In the genomic region with DNA sequence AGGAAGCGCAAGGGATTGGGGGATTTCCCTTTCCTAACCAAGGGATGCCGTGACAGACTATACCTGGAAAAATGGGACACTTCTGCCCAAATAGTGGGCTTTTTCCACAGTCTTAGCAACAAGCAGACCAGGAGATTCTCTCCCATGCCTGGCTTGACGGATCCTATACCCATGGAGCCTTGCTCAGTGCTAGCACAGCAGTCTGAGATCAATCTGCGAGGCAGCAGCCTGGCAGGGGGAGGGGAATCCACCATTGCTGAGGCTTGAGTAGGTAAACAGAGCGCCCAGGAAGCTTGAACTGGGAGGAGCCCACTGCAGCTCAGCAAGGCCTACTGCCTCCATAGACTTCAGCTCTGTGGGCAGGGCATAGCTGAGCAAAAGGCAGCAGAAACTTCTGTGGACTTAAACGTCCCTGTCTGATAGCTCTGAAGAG, we compare ENCODE assay signal across 21 cellular contexts. TPM values are rescaled to one million over a fixed set of nuclear protein-coding genes. Genes with fewer than 3 reads are reported as not detected.
A peak's percentile ranks its signal among the peaks of the same experiment; 100 is the strongest.
DNase-seq lines count a peak whose midpoint lies in the region; ATAC-seq, FAIRE-seq and TF ChIP-seq lines count a peak whose summit lies in the region.
"Had no signal": no experiment of that assay in that cellular context is flagged by ENCODE, and none has a peak within 500 bp of the region (broad histone marks: within the 10 kb centered on the region; RNA-seq: fewer than 3 reads in every experiment).

No MANE protein-coding gene starts in this region.

- peaks cover 28% of the 10 kb centered on the region for H3K4me1 Mint-ChIP-seq in neural crest cell

- POLR2A ChIA-PET in HepG2 (lab: Yijun Ruan, JAX) = interaction anchor here (1.0 to 2.1 kb wide), 5 partner anchors 12 to 155 kb away, joined by 3 to 7 read pairs (median 4); a partner anchor contains a TSS

- no peak overlapping the region for H2BK12ac ChIP-seq in trophoblast cell (ENCODE audit: low read length)

- TF ChIP-seq EP300 in HepG2 (IDR thresholded peaks at IDR 0.05; ENCODE audit: low read depth in 2 of 2, low read length in 2 of 2) (no peak), HepG2 (CRISPR knock-in tag; IDR thresholded peaks at IDR 0.05; ENCODE audit: borderline replicate concordance) (no peak)

- no peak overlapping the region for H2AFZ ChIP-seq in HepG2 (ENCODE audit: low read length)
- H2AFZ ChIP-seq in trophoblast cell (ENCODE audit: insufficient read depth, low read length, poor library complexity) = no peak overlapping the region

- no peak for FAIRE-seq in HepG2 (lab: Jason Lieb, UNC)
- FAIRE-seq: A549, D721Med, G401.6, GM12891 had no signal

- H3K14ac ChIP-seq in trophoblast cell (ENCODE audit: low read length) = no peak overlapping the region

- no peaks in the 10 kb centered on the region for H3K27me3 Mint-ChIP-seq in neural crest cell (ENCODE audit: low read depth)
- H3K27me3 Mint-ChIP-seq: B cell; CD4-positive, alpha-beta T cell had no signal

- peaks cover 3% of the 10 kb centered on the region for H3K9me3 Mint-ChIP-seq in neural crest cell
- H3K9me3 Mint-ChIP-seq: CD4-positive, alpha-beta T cell; CD8-positive, alpha-beta T cell had no signal

- no peak for TF ChIP-seq RAD21 in HepG2 (CRISPR knock-in tag; IDR thresholded peaks at IDR 0.05)

- H3K79me1 ChIP-seq in trophoblast cell (ENCODE audit: low read length) = peaks cover 15% of the 10 kb centered on the region

- H4K91ac ChIP-seq in trophoblast cell (ENCODE audit: low read depth, low read length) = no peak overlapping the region

- peak overlapping the region; percentile 84 for H3K4ac ChIP-seq in trophoblast cell (ENCODE audit: low read depth, low read length)

- BruUV-seq in HepG2 (replicated peaks; lab: Mats Ljungman, UMichigan) = no TSS peak

- H3K27ac Mint-ChIP-seq in neural crest cell (ENCODE audit: unreplicated experiment) = no peak overlapping the region
- H3K27ac Mint-ChIP-seq: CD4-positive, alpha-beta T cell; CD8-positive, alpha-beta T cell had no signal

- intact Hi-C loops in HepG2 (cut with micrococcal nuclease; ENCODE audit: unreplicated experiment) (no loop called here), right lobe of liver (cut with DNase I) (no loop called here)

- H3K27me3 ChIP-seq in HepG2 (ENCODE audit: control insufficient read depth in 1 of 2, insufficient read depth in 2 of 2, low read length in 2 of 2) (no peaks in the 10 kb centered on the region; a peak in 1 of 5 replicates), right lobe of liver (no peaks in the 10 kb centered on the region), trophoblast cell (ENCODE audit: insufficient read depth, low read length) (no peaks in the 10 kb centered on the region)
- H3K27me3 ChIP-seq: BLaER1 treated with 17β-estradiol and CSF1 and Interleukin-3, amounts not matched to agents 10 nM and 100 nM had no signal

- TF ChIP-seq POLR2A in HepG2 (IDR thresholded peaks at IDR 0.05; ENCODE audit: insufficient read depth in 1 of 2, low read depth in 2 of 2, low read length in 2 of 2) (no peak), right lobe of liver (IDR thresholded peaks at IDR 0.05) (no peak)

- H3K27ac ChIP-seq in HepG2 (ENCODE audit: extremely low read length, insufficient read depth, low read length) (peak overlapping the region; percentile 22), right lobe of liver (no peak overlapping the region), trophoblast cell (ENCODE audit: low read depth, low read length) (no peak overlapping the region)
- H3K27ac ChIP-seq: 22Rv1; A549; BLaER1 treated with 17β-estradiol and CSF1 and Interleukin-3, amounts not matched to agents 10 nM and 100 nM; C4-2B had no signal

- no peak overlapping the region for H2BK120ac ChIP-seq in trophoblast cell (ENCODE audit: insufficient read depth, low read length, poor library complexity)

- H3K4me3 ChIP-seq in HepG2 (replicated peaks in 1 of 3; ENCODE audit: insufficient read depth in 1 of 3, low read depth in 2 of 3, low read length in 3 of 3) (peak overlapping the region in 1 of 3 experiments; percentile 21; a peak in 1 of 6 replicates), right lobe of liver (no peak overlapping the region), trophoblast cell (ENCODE audit: low read depth, low read length) (no peak overlapping the region)
- H3K4me3 ChIP-seq: A549; BLaER1 treated with 17β-estradiol and CSF1 and Interleukin-3, amounts not matched to agents 10 nM and 100 nM had no signal

- H3K9ac ChIP-seq in HepG2 (ENCODE audit: insufficient read depth, low read depth, low read length) = no peak overlapping the region
- H3K9ac ChIP-seq in trophoblast cell (ENCODE audit: low read length) = no peak overlapping the region
- H3K9ac ChIP-seq: BLaER1 treated with 17β-estradiol and CSF1 and Interleukin-3, amounts not matched to agents 10 nM and 100 nM had no signal

- H2BK5ac ChIP-seq in trophoblast cell (ENCODE audit: low read depth, low read length, poor library complexity) = no peak overlapping the region

- H3K4me2 ChIP-seq in HepG2 (ENCODE audit: low read depth, low read length) (peak overlapping the region; percentile 51), trophoblast cell (ENCODE audit: low read length) (no peak overlapping the region)
- H3K4me2 ChIP-seq: A549; BLaER1 treated with 17β-estradiol and CSF1 and Interleukin-3, amounts not matched to agents 10 nM and 100 nM had no signal

- in situ Hi-C loops in HepG2 (cut with HindIII; ENCODE audit: extremely low pct_ligation_motif_present, low pct_unique_long_range_greater_than_20kb) = no loop called here

- 0 out of 2 replicates have a peak, but pooled peaks cover 3% of the 10 kb centered on the region for H3K9me3 ChIP-seq in HepG2 (ENCODE audit: low read length)
- no peaks in the 10 kb centered on the region for H3K9me3 ChIP-seq in right lobe of liver
- peaks cover 4% of the 10 kb centered on the region for H3K9me3 ChIP-seq in trophoblast cell (ENCODE audit: insufficient read depth, low read depth, low read length)
- H3K9me3 ChIP-seq: Caco-2 had no signal

- H3K23ac ChIP-seq in trophoblast cell (ENCODE audit: low read length) = no peak overlapping the region

- no peaks in the 10 kb centered on the region; the same call in 1 of the 2 replicates for H4K20me1 ChIP-seq in HepG2 (ENCODE audit: insufficient read depth, low read length)

- peak overlapping the region; percentile 53 for H3K18ac ChIP-seq in trophoblast cell (ENCODE audit: low read length)

- no peak for ATAC-seq in HepG2
- ATAC-seq in right lobe of liver = no peak
- ATAC-seq in HG02884 (IDR thresholded peaks at IDR 0.05; ENCODE audit: unreplicated experiment) = no peak
- ATAC-seq in GM19035 (IDR thresholded peaks at IDR 0.05; ENCODE audit: unreplicated experiment) = no peak
- ATAC-seq: A549; CD8-positive, alpha-beta T cell had no signal

- no peak overlapping the region for H4K12ac ChIP-seq in trophoblast cell (ENCODE audit: low read depth, low read length)

- H3K4me1 ChIP-seq in HepG2 (ENCODE audit: insufficient read depth, low read length) (peaks cover 48% of the 10 kb centered on the region), right lobe of liver (peaks cover 0 to 18% (median 4%) of the 10 kb centered on the region in 4 donors), trophoblast cell (ENCODE audit: control insufficient read depth in 1 of 2, insufficient read depth in 2 of 2, low read length in 2 of 2) (no peaks in the 10 kb centered on the region)
- H3K4me1 ChIP-seq: Caco-2 had no signal

- peaks cover 90% of the 10 kb centered on the region for H3K79me2 ChIP-seq in HepG2 (ENCODE audit: insufficient read depth, low read length)
- peaks cover 14% of the 10 kb centered on the region for H3K79me2 ChIP-seq in trophoblast cell (ENCODE audit: control insufficient read depth, insufficient read depth, low read length, poor library complexity)

- H2AK5ac ChIP-seq in trophoblast cell (ENCODE audit: low read length) = no peak overlapping the region

- no peak overlapping the region for H4K8ac ChIP-seq in trophoblast cell (ENCODE audit: low read depth, low read length)

- TF ChIP-seq CTCF in HepG2 (CRISPR knock-in tag; IDR thresholded peaks at IDR 0.05) = no peak
- no peak for TF ChIP-seq CTCF in right lobe of liver (IDR thresholded peaks at IDR 0.05)
- TF ChIP-seq CTCF in neural crest cell (conservative IDR thresholded peaks at IDR 0.05) = no peak

- DNase-seq in HepG2 (ENCODE audit: low spot score) (peak; percentile 51), right lobe of liver (no peak), neural crest cell (ENCODE audit: low read depth, low spot score) (no peak), trophoblast cell (no peak)
- DNase-seq: AML-193; Caco-2; Calu3; CD4-positive, alpha-beta T cell; CD8-positive, alpha-beta T cell; DMS79 treated with DMSO at 0.1 percent for 48 hours; GF-D8 had no signal

- H3K36me3 ChIP-seq in HepG2 (replicated peaks in 1 of 2; ENCODE audit: control insufficient read depth in 1 of 2, insufficient read depth in 2 of 2, low read length in 2 of 2) (peaks cover 7 to 27% of the 10 kb centered on the region in 2 experiments; a peak in 3 of 5 replicates), right lobe of liver (peaks cover 0 to 7% (median 2%) of the 10 kb centered on the region in 4 donors), trophoblast cell (ENCODE audit: control insufficient read depth in 1 of 2, insufficient read depth in 2 of 2, low read length in 2 of 2) (peaks cover 12 to 18% of the 10 kb centered on the region in 2 experiments)

- WGBS in HepG2 (ENCODE audit: low lambda C conversion rate) = 69% methylated on average over 6 of the region's 6 CpGs
- WGBS in right lobe of liver (ENCODE audit: insufficient coverage, low coverage, low lambda C conversion rate, missing lambda C conversion rate) = 89% methylated on average over 3 of the region's 6 CpGs
- no CpG with 5 or more reads among the region's 6 CpGs for WGBS in trophoblast cell (ENCODE audit: extremely low coverage, insufficient coverage, insufficient read length)

- H3K4me3 Mint-ChIP-seq in neural crest cell = peak overlapping the region; percentile 56
- H3K4me3 Mint-ChIP-seq: B cell; CD4-positive, alpha-beta T cell; CD8-positive, alpha-beta T cell had no signal

- H3K36me3 Mint-ChIP-seq in neural crest cell (ENCODE audit: low read depth) = peaks cover 26% of the 10 kb centered on the region

- CTCF ChIA-PET in HepG2 (lab: Yijun Ruan, JAX; ENCODE audit: low intra/inter-chr PET ratio, low total read pairs) = no interaction called here

RNA-seq across cellular contexts. Expression of a gene that starts 3.2 kb away (rescaled TPM):
- total RNA-seq in HepG2 (2016; rRNA removed; fragmentation: Illumina TruSeq; extraction: Trizol) (44.3 and 52.8 TPM in 2 replicates), right lobe of liver (10 to 100 TPM in 5 of 6 experiments, 1 to 10 TPM in 1; 8.6 to 15.3 (median 13.1) TPM), neural crest cell (4.6 and 5.0 TPM in 2 replicates)
- total RNA-seq in HepG2 (2016; cell fraction: cytosol; rRNA removed; fragmentation: Illumina TruSeq; extraction: Trizol; ENCODE audit: low read depth) = 7.9 and 9.1 TPM in 2 replicates
- 41.8 and 52.5 TPM in 2 replicates for total RNA-seq in HepG2 (2016; cell fraction: insoluble cytoplasmic fraction; rRNA removed; fragmentation: Illumina TruSeq; extraction: Trizol)
- total RNA-seq in HepG2 (2016; cell fraction: membrane; rRNA removed; fragmentation: Illumina TruSeq; extraction: Trizol) = 15.6 and 18.7 TPM in 2 replicates
- 57.0 and 59.6 TPM in 2 replicates for total RNA-seq in HepG2 (2016; cell fraction: nucleus; rRNA removed; fragmentation: Illumina TruSeq; extraction: Trizol)
- 33.1 and 41.4 TPM in 2 replicates for polyA plus RNA-seq in HepG2 (2011; rRNA removed)
- polyA plus RNA-seq in HepG2 (2011; cell fraction: cytosol; rRNA removed) = 18.5 and 21.5 TPM in 2 replicates
- polyA plus RNA-seq in HepG2 (2011; cell fraction: nucleus; rRNA removed) = 39.8 and 48.9 TPM in 2 replicates
- polyA plus RNA-seq in HepG2 (2012) = 16.7 and 41.9 TPM in 2 replicates
- polyA plus RNA-seq in HepG2 (2016; cell fraction: cytosol; fragmentation: Illumina TruSeq; extraction: Trizol; ENCODE audit: low read depth) = 2.6 and 3.6 TPM in 2 replicates
- polyA plus RNA-seq in HepG2 (2016; cell fraction: insoluble cytoplasmic fraction; fragmentation: Illumina TruSeq; extraction: Trizol; ENCODE audit: low read depth) = 35.0 and 35.6 TPM in 2 replicates
- polyA plus RNA-seq in HepG2 (2016; cell fraction: membrane; fragmentation: Illumina TruSeq; extraction: Trizol; ENCODE audit: low read depth) = 6.0 and 6.5 TPM in 2 replicates
- 38.1 and 42.1 TPM in 2 replicates for polyA plus RNA-seq in HepG2 (2016; cell fraction: nucleus; fragmentation: Illumina TruSeq; extraction: Trizol; ENCODE audit: insufficient read depth, low read depth)
- polyA minus RNA-seq in HepG2 (2011; rRNA and poly(A)+ RNA removed; ENCODE audit: low replicate concordance) = 1.4 and 19.1 TPM in 2 replicates
- polyA minus RNA-seq in HepG2 (2011; cell fraction: cytosol; rRNA and poly(A)+ RNA removed) = 28.0 and 29.0 TPM in 2 replicates
- polyA minus RNA-seq in HepG2 (2011; cell fraction: nucleus; rRNA and poly(A)+ RNA removed) = 188 and 197 TPM in 2 replicates
- 2.5 and 2.6 TPM in 2 replicates for polyA plus RNA-seq in trophoblast cell (2013)

RNA-seq across cellular contexts. Expression of a gene that starts 3.7 kb away (rescaled TPM):
- total RNA-seq in HepG2 (2016; rRNA removed; fragmentation: Illumina TruSeq; extraction: Trizol) = 63.1 and 75.9 TPM in 2 replicates
- 29.0 and 31.0 TPM in 2 replicates for total RNA-seq in HepG2 (2016; cell fraction: cytosol; rRNA removed; fragmentation: Illumina TruSeq; extraction: Trizol; ENCODE audit: low read depth)
- total RNA-seq in HepG2 (2016; cell fraction: insoluble cytoplasmic fraction; rRNA removed; fragmentation: Illumina TruSeq; extraction: Trizol) = 61.3 and 73.7 TPM in 2 replicates
- 48.9 and 49.5 TPM in 2 replicates for total RNA-seq in HepG2 (2016; cell fraction: membrane; rRNA removed; fragmentation: Illumina TruSeq; extraction: Trizol)
- 75.5 and 79.5 TPM in 2 replicates for total RNA-seq in HepG2 (2016; cell fraction: nucleus; rRNA removed; fragmentation: Illumina TruSeq; extraction: Trizol)
- polyA plus RNA-seq in HepG2 (2011; rRNA removed) = 42.1 and 47.9 TPM in 2 replicates
- polyA plus RNA-seq in HepG2 (2011; cell fraction: cytosol; rRNA removed) = 38.1 and 43.8 TPM in 2 replicates
- polyA plus RNA-seq in HepG2 (2011; cell fraction: nucleus; rRNA removed) = 16.4 and 19.1 TPM in 2 replicates
- 27.3 and 33.4 TPM in 2 replicates for polyA plus RNA-seq in HepG2 (2012)
- 25.3 and 36.5 TPM in 2 replicates for polyA plus RNA-seq in HepG2 (2016; cell fraction: cytosol; fragmentation: Illumina TruSeq; extraction: Trizol; ENCODE audit: low read depth)
- 45.3 and 45.9 TPM in 2 replicates for polyA plus RNA-seq in HepG2 (2016; cell fraction: insoluble cytoplasmic fraction; fragmentation: Illumina TruSeq; extraction: Trizol; ENCODE audit: low read depth)
- polyA plus RNA-seq in HepG2 (2016; cell fraction: membrane; fragmentation: Illumina TruSeq; extraction: Trizol; ENCODE audit: low read depth) = 36.8 and 42.1 TPM in 2 replicates
- 48.0 and 48.4 TPM in 2 replicates for polyA plus RNA-seq in HepG2 (2016; cell fraction: nucleus; fragmentation: Illumina TruSeq; extraction: Trizol; ENCODE audit: insufficient read depth, low read depth)
- polyA minus RNA-seq in HepG2 (2011; rRNA and poly(A)+ RNA removed; ENCODE audit: low replicate concordance) = 35.3 and 78.6 TPM in 2 replicates
- polyA minus RNA-seq in HepG2 (2011; cell fraction: cytosol; rRNA and poly(A)+ RNA removed) = 29.3 and 30.9 TPM in 2 replicates
- 93.1 and 98.1 TPM in 2 replicates for polyA minus RNA-seq in HepG2 (2011; cell fraction: nucleus; rRNA and poly(A)+ RNA removed)
- total RNA-seq in right lobe of liver = 10 to 100 TPM; 23.0 to 34.3 (median 26.3) TPM
- total RNA-seq in neural crest cell = 25.2 and 26.9 TPM in 2 replicates
- 18.6 and 19.5 TPM in 2 replicates for polyA plus RNA-seq in trophoblast cell (2013)

RNA-seq across cellular contexts. Expression of a gene that starts 44.4 kb away (rescaled TPM):
- 20.9 and 22.9 TPM in 2 replicates for total RNA-seq in HepG2 (2016; rRNA removed; fragmentation: Illumina TruSeq; extraction: Trizol)
- total RNA-seq in HepG2 (2016; cell fraction: cytosol; rRNA removed; fragmentation: Illumina TruSeq; extraction: Trizol; ENCODE audit: low read depth) = 37.0 and 39.1 TPM in 2 replicates
- total RNA-seq in HepG2 (2016; cell fraction: insoluble cytoplasmic fraction; rRNA removed; fragmentation: Illumina TruSeq; extraction: Trizol) = 20.4 and 22.7 TPM in 2 replicates
- 21.4 and 22.9 TPM in 2 replicates for total RNA-seq in HepG2 (2016; cell fraction: membrane; rRNA removed; fragmentation: Illumina TruSeq; extraction: Trizol)
- 22.7 and 30.0 TPM in 2 replicates for total RNA-seq in HepG2 (2016; cell fraction: nucleus; rRNA removed; fragmentation: Illumina TruSeq; extraction: Trizol)
- 9.6 and 9.8 TPM in 2 replicates for polyA plus RNA-seq in HepG2 (2011; rRNA removed)
- 3.2 and 5.0 TPM in 2 replicates for polyA plus RNA-seq in HepG2 (2011; cell fraction: cytosol; rRNA removed)
- 9.8 and 14.1 TPM in 2 replicates for polyA plus RNA-seq in HepG2 (2011; cell fraction: nucleus; rRNA removed)
- 7.5 and 9.2 TPM in 2 replicates for polyA plus RNA-seq in HepG2 (2012)
- polyA plus RNA-seq in HepG2 (2016; cell fraction: cytosol; fragmentation: Illumina TruSeq; extraction: Trizol; ENCODE audit: low read depth) = 8.4 and 10.5 TPM in 2 replicates
- 17.9 and 18.6 TPM in 2 replicates for polyA plus RNA-seq in HepG2 (2016; cell fraction: insoluble cytoplasmic fraction; fragmentation: Illumina TruSeq; extraction: Trizol; ENCODE audit: low read depth)
- polyA plus RNA-seq in HepG2 (2016; cell fraction: membrane; fragmentation: Illumina TruSeq; extraction: Trizol; ENCODE audit: low read depth) = 11.8 and 13.5 TPM in 2 replicates
- polyA plus RNA-seq in HepG2 (2016; cell fraction: nucleus; fragmentation: Illumina TruSeq; extraction: Trizol; ENCODE audit: insufficient read depth, low read depth) = 34.4 and 34.6 TPM in 2 replicates
- 8.9 and 9.9 TPM in 2 replicates for polyA minus RNA-seq in HepG2 (2011; rRNA and poly(A)+ RNA removed; ENCODE audit: low replicate concordance)
- 9.3 and 10.5 TPM in 2 replicates for polyA minus RNA-seq in HepG2 (2011; cell fraction: cytosol; rRNA and poly(A)+ RNA removed)
- polyA minus RNA-seq in HepG2 (2011; cell fraction: nucleus; rRNA and poly(A)+ RNA removed) = 39.1 and 47.9 TPM in 2 replicates
- 1 to 10 TPM; 1.3 to 4.4 (median 1.9) TPM for total RNA-seq in right lobe of liver
- 30.3 and 33.3 TPM in 2 replicates for total RNA-seq in neural crest cell
- 12.2 and 12.3 TPM in 2 replicates for polyA plus RNA-seq in trophoblast cell (2013)
